Comparison of ENCODE assay signal across 13 cellular contexts in genomic region chr19:37924568-37924967, GRCh38. TPM values are rescaled to one million over a fixed set of nuclear protein-coding genes. Genes with fewer than 3 reads are reported as not detected.
"Had no signal": no experiment of that assay in that cellular context is flagged by ENCODE, and none has a peak within 500 bp of the region (broad histone marks: within the 10 kb centered on the region; RNA-seq: fewer than 3 reads in every experiment).

No MANE protein-coding gene starts in this region.

RNA-seq across cellular contexts. Expression of gene WDR87, which starts 18.2 kb away (rescaled TPM):
- total RNA-seq: activated CD4-positive, alpha-beta memory T cell treated with anti-CD3 and anti-CD28 coated beads, Interleukin-2, amount 10 ng/mL, durations not matched to agents 7 days and 5 days; activated CD4-positive, alpha-beta T cell treated with anti-CD3 and anti-CD28 coated beads, Interleukin-2, amount 10 ng/mL, durations not matched to agents 7 days and 5 days; activated naive CD4-positive, alpha-beta T cell treated with anti-CD3 and anti-CD28 coated beads, Interleukin-2, amount 50 U/mL, for 72 hours; activated naive CD8-positive, alpha-beta T cell treated with anti-CD3 and anti-CD28 coated beads, Interleukin-2, amount 10 ng/mL, durations not matched to agents 7 days and 5 days; activated T-cell treated with anti-CD3 and anti-CD28 coated beads, Interleukin-2, amount 50 U/mL, for 72 hours; ascending aorta; breast epithelium; cardiac muscle cell; endodermal cell; epithelial cell of proximal tubule; esophagus mucosa; frontal cortex; T-helper 1 cell treated with Interleukin-12 subunit alpha and Interleukin-12 subunit beta and Interleukin-4 antibody, amounts not matched to agents 30 ng/mL and 1 ng/mL, for 36 hours had no signal
- polyA plus RNA-seq: cardiac muscle cell had no signal
